ENCODE assay signal across 8 cellular contexts in genomic region chr6:28981833-28982475, GRCh38. TPM values are rescaled to one million over a fixed set of nuclear protein-coding genes. Genes with fewer than 3 reads are reported as not detected.
A peak's percentile ranks its signal among the peaks of the same experiment; 100 is the strongest.
DNase-seq lines count a peak whose midpoint lies in the region; ATAC-seq and TF ChIP-seq lines count a peak whose summit lies in the region.

No MANE protein-coding gene starts in this region.

- H3K79me2 ChIP-seq in DND-41 (ENCODE audit: insufficient read depth, low read length) (no peaks in the 10 kb centered on the region), hepatocyte (no peaks in the 10 kb centered on the region)

- H3K9ac ChIP-seq in DND-41 (ENCODE audit: low read depth, low read length) = peak overlapping the region; percentile 52

- DNase-seq in DND-41 (peak; percentile 76), NCI-H1694 (lab: John Stamatoyannopoulos, UW) (peak; percentile 65), T-helper 9 cell (peak; percentile 64), astrocyte of the cerebellum (ENCODE audit: low read depth) (peak; percentile 84), hepatocyte (ENCODE audit: low spot score) (peak; percentile 88), renal cortical epithelial cell (ENCODE audit: low read depth) (peak; percentile 87), aorta (peak; percentile 85 to 90)

- WGBS in hepatocyte (ENCODE audit: low lambda C conversion rate, missing lambda C conversion rate) = under 1% methylated on average over 23 of the region's 23 CpGs
- WGBS in aorta, 2 donors = 0 to 1% methylated on average over 23 of the region's 23 CpGs

- no peaks in the 10 kb centered on the region for H3K9me2 ChIP-seq in hepatocyte (replicated peaks; ENCODE audit: insufficient read depth)

- H3K36me3 ChIP-seq in DND-41 (ENCODE audit: insufficient read depth, low read length) (no peaks in the 10 kb centered on the region), hepatocyte (replicated peaks; ENCODE audit: insufficient read depth, low read depth) (no peaks in the 10 kb centered on the region), aorta (ENCODE audit: control insufficient read depth in 1 of 2, insufficient read depth in 2 of 2, low read length in 1 of 2) (no peaks in the 10 kb centered on the region)

- H3K4me2 ChIP-seq in DND-41 (ENCODE audit: insufficient read depth, low read length) (peak overlapping the region; percentile 90), hepatocyte (peak overlapping the region; percentile 71)

- H4K20me1 ChIP-seq in DND-41 (ENCODE audit: insufficient read depth, low read length) (no peaks in the 10 kb centered on the region), hepatocyte (ENCODE audit: insufficient read depth, poor library complexity, severe bottlenecking) (no peaks in the 10 kb centered on the region)

- H3K4me3 ChIP-seq in DND-41 (ENCODE audit: low read depth in 1 of 2, low read length in 2 of 2) (peak overlapping the region; percentile 92 to 97), astrocyte of the cerebellum (ENCODE audit: low read depth, low read length) (peak overlapping the region; percentile 60), hepatocyte (peak overlapping the region; percentile 65), aorta (ENCODE audit: low read length in 2 of 2) (peak overlapping the region; percentile 57 to 95)

- no peaks in the 10 kb centered on the region for H3K27me3 ChIP-seq in DND-41 (ENCODE audit: insufficient read depth, low read length, poor library complexity)
- H3K27me3 ChIP-seq in hepatocyte = no peaks in the 10 kb centered on the region
- no peaks in the 10 kb centered on the region for H3K27me3 ChIP-seq in aorta (ENCODE audit: control insufficient read depth in 1 of 2, insufficient read depth in 2 of 2, low read length in 1 of 2)

- TF ChIP-seq CTCF in DND-41 (IDR thresholded peaks at IDR 0.05; ENCODE audit: borderline replicate concordance, extremely low read depth, low read length, poor library complexity, severe bottlenecking) = peak; percentile 30
- no peak for TF ChIP-seq CTCF in astrocyte of the cerebellum (IDR thresholded peaks at IDR 0.05; ENCODE audit: low read depth, low read length, missing control alignments)
- no peak for TF ChIP-seq CTCF in hepatocyte (IDR thresholded peaks at IDR 0.05; ENCODE audit: poor library complexity)

- H2AFZ ChIP-seq in DND-41 (ENCODE audit: low read depth, low read length) = peak overlapping the region; percentile 85
- H2AFZ ChIP-seq in hepatocyte = peak overlapping the region; percentile 38

- ATAC-seq in DND-41 (ENCODE audit: insufficient read depth, low read depth) = peak; percentile 66
- peak; percentile 30 for ATAC-seq in HG02588 (IDR thresholded peaks at IDR 0.05; ENCODE audit: unreplicated experiment)
- ATAC-seq in aorta (ENCODE audit: low FRiP score) = peak; percentile 94

- no peaks in the 10 kb centered on the region for H3K9me3 ChIP-seq in DND-41 (ENCODE audit: insufficient read depth, low read length, severe bottlenecking)
- H3K9me3 ChIP-seq in hepatocyte (ENCODE audit: low read depth) = no peaks in the 10 kb centered on the region
- H3K9me3 ChIP-seq in aorta (ENCODE audit: control insufficient read depth, low read length) = no peaks in the 10 kb centered on the region

- H3K4me1 ChIP-seq in DND-41 (ENCODE audit: insufficient read depth, low read length) (peaks cover 28% of the 10 kb centered on the region), hepatocyte (ENCODE audit: insufficient read depth) (peaks cover 3% of the 10 kb centered on the region), aorta (ENCODE audit: control insufficient read depth in 1 of 2, insufficient read depth in 2 of 2, low read length in 2 of 2) (peaks cover 0 to 2% of the 10 kb centered on the region in 2 donors)

- intact Hi-C loops in aorta (cut with DNase I) = loop anchor here (2.0 to 10.0 kb wide), 6 partner anchors 41 to 1087 kb away; a partner anchor contains a TSS

- in situ Hi-C loops in astrocyte of the cerebellum (cut with HindIII; ENCODE audit: low sequenced_read_pairs) = no loop called here

- peak overlapping the region; percentile 91 for H3K27ac ChIP-seq in DND-41 (ENCODE audit: low read length)
- peak overlapping the region; percentile 83 for H3K27ac ChIP-seq in hepatocyte
- H3K27ac ChIP-seq in aorta (ENCODE audit: low read depth in 1 of 2, low read length in 2 of 2) = no peak overlapping the region

RNA-seq across cellular contexts. Expression of gene ZNF311, which starts 23.2 kb away (rescaled TPM):
- 0.56 and 1.3 TPM in 2 replicates for total RNA-seq in hepatocyte
- 0.54 and 0.57 TPM in 2 replicates for polyA plus RNA-seq in hepatocyte
- total RNA-seq in renal cortical epithelial cell = 1.6 and 2.1 TPM in 2 replicates
- total RNA-seq in aorta = 1 to 10 TPM in 1 of 2 donors, under 1 TPM in 1; 0.62 to 1.1 TPM
- polyA plus RNA-seq in aorta = 1 to 10 TPM in 1 of 2 donors, under 1 TPM in 1; 0.75 to 1.2 TPM

RNA-seq across cellular contexts. Expression of gene TRIM27, which starts 58.2 kb away (rescaled TPM):
- total RNA-seq in hepatocyte (60.8 and 62.7 TPM in 2 replicates), renal cortical epithelial cell (58.3 and 66.5 TPM in 2 replicates), aorta (10 to 100 TPM; 42.0 to 56.0 TPM)
- polyA plus RNA-seq in hepatocyte (50.3 and 57.0 TPM in 2 replicates), aorta (10 to 100 TPM; 19.3 to 38.8 TPM)

Comparison
In these comparisons a context has a peak if more than half of its experiments do, and no peak if none do; other contexts are left out.
1. ATAC-seq: peak in every context shown above with its lines; median percentile 94 in aorta; 66 in DND-41; 30 in HG02588.
2. H3K27ac ChIP-seq: peak in DND-41 (single experiment) and hepatocyte (single experiment); none in aorta (0 of 2).
3. Peak in every context shown above with its lines, with median percentiles within 50 percentile points of each other: DNase-seq and H3K4me3 ChIP-seq.